ENCODE assay signal across 1 cellular context in the genomic region with DNA sequence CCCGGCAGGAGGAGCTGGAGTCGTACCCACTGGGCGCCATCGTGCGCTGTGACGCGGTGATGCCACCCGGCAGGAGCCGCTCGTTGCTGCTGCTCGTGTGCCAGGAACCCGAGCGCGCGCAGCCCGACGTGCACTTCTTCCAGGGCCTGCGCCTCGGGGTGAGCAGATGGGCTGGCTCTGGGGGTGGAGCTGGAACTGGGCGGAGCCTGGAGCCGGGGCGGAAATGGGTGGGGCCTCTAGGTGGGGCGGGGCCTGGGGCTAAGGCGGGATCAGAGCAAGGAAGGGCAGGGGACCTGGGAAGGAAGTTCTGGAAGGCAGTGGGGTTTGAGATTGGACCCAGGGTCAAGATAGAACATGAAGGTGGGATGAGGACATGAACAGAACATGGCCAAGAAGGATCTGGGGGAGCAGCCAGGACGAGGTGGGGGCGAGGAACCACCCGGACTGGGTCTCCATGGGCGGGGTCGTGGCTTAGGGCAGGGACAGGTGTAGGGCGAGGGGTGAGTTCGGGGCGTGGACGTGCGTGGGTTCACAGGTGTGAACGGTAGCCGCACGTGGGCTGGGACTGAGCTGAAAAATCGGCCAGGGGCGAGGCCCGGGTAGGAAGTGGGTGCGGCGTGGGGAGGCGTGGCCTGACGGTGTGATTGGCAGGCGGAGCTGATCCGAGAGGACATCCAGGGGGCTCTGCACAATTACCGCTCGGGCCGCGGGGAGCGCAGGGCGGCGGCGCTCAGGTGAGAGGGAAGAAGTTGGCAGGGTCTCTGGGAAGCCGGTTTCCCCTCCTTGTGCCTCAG.
TF ChIP-seq lines count a peak whose summit lies in the region.

No MANE protein-coding gene starts in this region.

TF ChIP-seq in K562, 482 proteins besides CTCF, POLR2A, EP300 and RAD21 (continued from another document and continues in another):
- TF ChIP-seq, protein P1, sequence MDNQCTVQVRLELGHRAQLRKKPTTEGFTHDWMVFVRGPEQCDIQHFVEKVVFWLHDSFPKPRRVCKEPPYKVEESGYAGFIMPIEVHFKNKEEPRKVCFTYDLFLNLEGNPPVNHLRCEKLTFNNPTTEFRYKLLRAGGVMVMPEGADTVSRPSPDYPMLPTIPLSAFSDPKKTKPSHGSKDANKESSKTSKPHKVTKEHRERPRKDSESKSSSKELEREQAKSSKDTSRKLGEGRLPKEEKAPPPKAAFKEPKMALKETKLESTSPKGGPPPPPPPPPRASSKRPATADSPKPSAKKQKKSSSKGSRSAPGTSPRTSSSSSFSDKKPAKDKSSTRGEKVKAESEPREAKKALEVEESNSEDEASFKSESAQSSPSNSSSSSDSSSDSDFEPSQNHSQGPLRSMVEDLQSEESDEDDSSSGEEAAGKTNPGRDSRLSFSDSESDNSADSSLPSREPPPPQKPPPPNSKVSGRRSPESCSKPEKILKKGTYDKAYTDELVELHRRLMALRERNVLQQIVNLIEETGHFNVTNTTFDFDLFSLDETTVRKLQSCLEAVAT (IDR thresholded peaks at IDR 0.05) = peak; percentile 59 to 73; a peak in 2 of 4 replicates
- TF ChIP-seq, protein P2, sequence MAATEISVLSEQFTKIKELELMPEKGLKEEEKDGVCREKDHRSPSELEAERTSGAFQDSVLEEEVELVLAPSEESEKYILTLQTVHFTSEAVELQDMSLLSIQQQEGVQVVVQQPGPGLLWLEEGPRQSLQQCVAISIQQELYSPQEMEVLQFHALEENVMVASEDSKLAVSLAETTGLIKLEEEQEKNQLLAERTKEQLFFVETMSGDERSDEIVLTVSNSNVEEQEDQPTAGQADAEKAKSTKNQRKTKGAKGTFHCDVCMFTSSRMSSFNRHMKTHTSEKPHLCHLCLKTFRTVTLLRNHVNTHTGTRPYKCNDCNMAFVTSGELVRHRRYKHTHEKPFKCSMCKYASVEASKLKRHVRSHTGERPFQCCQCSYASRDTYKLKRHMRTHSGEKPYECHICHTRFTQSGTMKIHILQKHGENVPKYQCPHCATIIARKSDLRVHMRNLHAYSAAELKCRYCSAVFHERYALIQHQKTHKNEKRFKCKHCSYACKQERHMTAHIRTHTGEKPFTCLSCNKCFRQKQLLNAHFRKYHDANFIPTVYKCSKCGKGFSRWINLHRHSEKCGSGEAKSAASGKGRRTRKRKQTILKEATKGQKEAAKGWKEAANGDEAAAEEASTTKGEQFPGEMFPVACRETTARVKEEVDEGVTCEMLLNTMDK (IDR thresholded peaks at IDR 0.05; ENCODE audit: borderline replicate concordance, insufficient read depth, low read depth, low read length, poor library complexity, severe bottlenecking) = peak; percentile 46
- no peak for TF ChIP-seq ZNF239 (CRISPR knock-in tag; IDR thresholded peaks at IDR 0.05)
- peak; percentile 90 for TF ChIP-seq HNRNPLL (IDR thresholded peaks at IDR 0.05; ENCODE audit: low read depth, low read length, poor library complexity, severe bottlenecking)
- peak; percentile 58; the same call in 1 of the 2 replicates for TF ChIP-seq HDAC2 (IDR thresholded peaks at IDR 0.05)
- peak in 1 of 2 experiments; percentile 75; a peak in 1 of 4 replicates for TF ChIP-seq KDM4B (IDR thresholded peaks at IDR 0.05; ENCODE audit: borderline replicate concordance in 2 of 2, low read depth in 1 of 2)
- TF ChIP-seq TCF7L2 (IDR thresholded peaks at IDR 0.05; ENCODE audit: low read depth, low read length) = no peak
- no peak for TF ChIP-seq ZNF445 (CRISPR knock-in tag; IDR thresholded peaks at IDR 0.05; ENCODE audit: low read depth)
- TF ChIP-seq, protein P3, sequence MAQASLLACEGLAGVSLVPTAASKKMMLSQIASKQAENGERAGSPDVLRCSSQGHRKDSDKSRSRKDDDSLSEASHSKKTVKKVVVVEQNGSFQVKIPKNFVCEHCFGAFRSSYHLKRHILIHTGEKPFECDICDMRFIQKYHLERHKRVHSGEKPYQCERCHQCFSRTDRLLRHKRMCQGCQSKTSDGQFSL (CRISPR knock-in tag; IDR thresholded peaks at IDR 0.05) = no peak
- TF ChIP-seq, protein P3 (tag; IDR thresholded peaks at IDR 0.05) = no peak
- no peak for TF ChIP-seq NCOA4 (IDR thresholded peaks at IDR 0.05; ENCODE audit: partially characterized antibody)
- no peak for TF ChIP-seq FOXK1 (CRISPR knock-in tag; IDR thresholded peaks at IDR 0.05; ENCODE audit: borderline replicate concordance)
- no peak for TF ChIP-seq NFXL1 (CRISPR knock-in tag; IDR thresholded peaks at IDR 0.05)
- TF ChIP-seq MYNN (IDR thresholded peaks at IDR 0.05) = 0 out of 2 replicates have a peak, but pooled peaks have one; percentile 49
- no peak for TF ChIP-seq MYNN (CRISPR knock-in tag; IDR thresholded peaks at IDR 0.05)
- peak; percentile 85 to 88 for TF ChIP-seq NRF1 (conservative IDR thresholded peaks at IDR 0.05 in 1 of 2, IDR thresholded peaks at IDR 0.05 in 1 of 2)
- TF ChIP-seq, protein P4, sequence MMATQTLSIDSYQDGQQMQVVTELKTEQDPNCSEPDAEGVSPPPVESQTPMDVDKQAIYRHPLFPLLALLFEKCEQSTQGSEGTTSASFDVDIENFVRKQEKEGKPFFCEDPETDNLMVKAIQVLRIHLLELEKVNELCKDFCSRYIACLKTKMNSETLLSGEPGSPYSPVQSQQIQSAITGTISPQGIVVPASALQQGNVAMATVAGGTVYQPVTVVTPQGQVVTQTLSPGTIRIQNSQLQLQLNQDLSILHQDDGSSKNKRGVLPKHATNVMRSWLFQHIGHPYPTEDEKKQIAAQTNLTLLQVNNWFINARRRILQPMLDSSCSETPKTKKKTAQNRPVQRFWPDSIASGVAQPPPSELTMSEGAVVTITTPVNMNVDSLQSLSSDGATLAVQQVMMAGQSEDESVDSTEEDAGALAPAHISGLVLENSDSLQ (IDR thresholded peaks at IDR 0.05) = peak; percentile 99
- TF ChIP-seq, protein P5, sequence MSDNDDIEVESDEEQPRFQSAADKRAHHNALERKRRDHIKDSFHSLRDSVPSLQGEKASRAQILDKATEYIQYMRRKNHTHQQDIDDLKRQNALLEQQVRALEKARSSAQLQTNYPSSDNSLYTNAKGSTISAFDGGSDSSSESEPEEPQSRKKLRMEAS (CRISPR knock-in tag; IDR thresholded peaks at IDR 0.05) = peak; percentile 93
- TF ChIP-seq, protein P6, sequence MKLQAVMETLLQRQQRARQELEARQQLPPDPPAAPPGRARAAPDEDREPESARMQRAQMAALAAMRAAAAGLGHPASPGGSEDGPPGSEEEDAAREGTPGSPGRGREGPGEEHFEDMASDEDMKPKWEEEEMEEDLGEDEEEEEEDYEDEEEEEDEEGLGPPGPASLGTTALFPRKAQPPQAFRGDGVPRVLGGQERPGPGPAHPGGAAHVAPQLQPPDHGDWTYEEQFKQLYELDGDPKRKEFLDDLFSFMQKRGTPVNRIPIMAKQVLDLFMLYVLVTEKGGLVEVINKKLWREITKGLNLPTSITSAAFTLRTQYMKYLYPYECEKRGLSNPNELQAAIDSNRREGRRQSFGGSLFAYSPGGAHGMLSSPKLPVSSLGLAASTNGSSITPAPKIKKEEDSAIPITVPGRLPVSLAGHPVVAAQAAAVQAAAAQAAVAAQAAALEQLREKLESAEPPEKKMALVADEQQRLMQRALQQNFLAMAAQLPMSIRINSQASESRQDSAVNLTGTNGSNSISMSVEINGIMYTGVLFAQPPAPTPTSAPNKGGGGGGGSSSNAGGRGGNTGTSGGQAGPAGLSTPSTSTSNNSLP (IDR thresholded peaks at IDR 0.05; ENCODE audit: borderline replicate concordance, low read depth, low read length) = no peak
- peak; percentile 94 for TF ChIP-seq HDGF (IDR thresholded peaks at IDR 0.05)
- TF ChIP-seq TAL1 (IDR thresholded peaks at IDR 0.05) = 0 out of 2 replicates have a peak, but pooled peaks have one; percentile 4
- 0 out of 2 replicates have a peak, but pooled peaks have one; percentile 38 for TF ChIP-seq CREM (IDR thresholded peaks at IDR 0.05; ENCODE audit: low read depth)
- no peak for TF ChIP-seq ZNF778 (CRISPR knock-in tag; IDR thresholded peaks at IDR 0.05)
- peak; percentile 72; the same call in 1 of the 2 replicates for TF ChIP-seq SAFB (IDR thresholded peaks at IDR 0.05; ENCODE audit: borderline replicate concordance, low read depth, low read length)
- TF ChIP-seq MAFF (IDR thresholded peaks at IDR 0.05; ENCODE audit: low read length) = no peak
- peak; percentile 96 for TF ChIP-seq L3MBTL2 (IDR thresholded peaks at IDR 0.05)
- TF ChIP-seq ARHGAP35 (IDR thresholded peaks at IDR 0.05; ENCODE audit: partially characterized antibody) = peak; percentile 62
- no peak for TF ChIP-seq ZKSCAN1 (IDR thresholded peaks at IDR 0.05; ENCODE audit: low read depth, low read length)
- peak; percentile 47 for TF ChIP-seq POLR2H (tag; IDR thresholded peaks at IDR 0.05; ENCODE audit: low read depth)
- peak; percentile 3; the same call in 1 of the 2 replicates for TF ChIP-seq CEBPG (CRISPR knock-in tag; IDR thresholded peaks at IDR 0.05)
- TF ChIP-seq CEBPG (tag; conservative IDR thresholded peaks at IDR 0.05 in 1 of 2, IDR thresholded peaks at IDR 0.05 in 1 of 2) = no peak
- TF ChIP-seq, protein P7, sequence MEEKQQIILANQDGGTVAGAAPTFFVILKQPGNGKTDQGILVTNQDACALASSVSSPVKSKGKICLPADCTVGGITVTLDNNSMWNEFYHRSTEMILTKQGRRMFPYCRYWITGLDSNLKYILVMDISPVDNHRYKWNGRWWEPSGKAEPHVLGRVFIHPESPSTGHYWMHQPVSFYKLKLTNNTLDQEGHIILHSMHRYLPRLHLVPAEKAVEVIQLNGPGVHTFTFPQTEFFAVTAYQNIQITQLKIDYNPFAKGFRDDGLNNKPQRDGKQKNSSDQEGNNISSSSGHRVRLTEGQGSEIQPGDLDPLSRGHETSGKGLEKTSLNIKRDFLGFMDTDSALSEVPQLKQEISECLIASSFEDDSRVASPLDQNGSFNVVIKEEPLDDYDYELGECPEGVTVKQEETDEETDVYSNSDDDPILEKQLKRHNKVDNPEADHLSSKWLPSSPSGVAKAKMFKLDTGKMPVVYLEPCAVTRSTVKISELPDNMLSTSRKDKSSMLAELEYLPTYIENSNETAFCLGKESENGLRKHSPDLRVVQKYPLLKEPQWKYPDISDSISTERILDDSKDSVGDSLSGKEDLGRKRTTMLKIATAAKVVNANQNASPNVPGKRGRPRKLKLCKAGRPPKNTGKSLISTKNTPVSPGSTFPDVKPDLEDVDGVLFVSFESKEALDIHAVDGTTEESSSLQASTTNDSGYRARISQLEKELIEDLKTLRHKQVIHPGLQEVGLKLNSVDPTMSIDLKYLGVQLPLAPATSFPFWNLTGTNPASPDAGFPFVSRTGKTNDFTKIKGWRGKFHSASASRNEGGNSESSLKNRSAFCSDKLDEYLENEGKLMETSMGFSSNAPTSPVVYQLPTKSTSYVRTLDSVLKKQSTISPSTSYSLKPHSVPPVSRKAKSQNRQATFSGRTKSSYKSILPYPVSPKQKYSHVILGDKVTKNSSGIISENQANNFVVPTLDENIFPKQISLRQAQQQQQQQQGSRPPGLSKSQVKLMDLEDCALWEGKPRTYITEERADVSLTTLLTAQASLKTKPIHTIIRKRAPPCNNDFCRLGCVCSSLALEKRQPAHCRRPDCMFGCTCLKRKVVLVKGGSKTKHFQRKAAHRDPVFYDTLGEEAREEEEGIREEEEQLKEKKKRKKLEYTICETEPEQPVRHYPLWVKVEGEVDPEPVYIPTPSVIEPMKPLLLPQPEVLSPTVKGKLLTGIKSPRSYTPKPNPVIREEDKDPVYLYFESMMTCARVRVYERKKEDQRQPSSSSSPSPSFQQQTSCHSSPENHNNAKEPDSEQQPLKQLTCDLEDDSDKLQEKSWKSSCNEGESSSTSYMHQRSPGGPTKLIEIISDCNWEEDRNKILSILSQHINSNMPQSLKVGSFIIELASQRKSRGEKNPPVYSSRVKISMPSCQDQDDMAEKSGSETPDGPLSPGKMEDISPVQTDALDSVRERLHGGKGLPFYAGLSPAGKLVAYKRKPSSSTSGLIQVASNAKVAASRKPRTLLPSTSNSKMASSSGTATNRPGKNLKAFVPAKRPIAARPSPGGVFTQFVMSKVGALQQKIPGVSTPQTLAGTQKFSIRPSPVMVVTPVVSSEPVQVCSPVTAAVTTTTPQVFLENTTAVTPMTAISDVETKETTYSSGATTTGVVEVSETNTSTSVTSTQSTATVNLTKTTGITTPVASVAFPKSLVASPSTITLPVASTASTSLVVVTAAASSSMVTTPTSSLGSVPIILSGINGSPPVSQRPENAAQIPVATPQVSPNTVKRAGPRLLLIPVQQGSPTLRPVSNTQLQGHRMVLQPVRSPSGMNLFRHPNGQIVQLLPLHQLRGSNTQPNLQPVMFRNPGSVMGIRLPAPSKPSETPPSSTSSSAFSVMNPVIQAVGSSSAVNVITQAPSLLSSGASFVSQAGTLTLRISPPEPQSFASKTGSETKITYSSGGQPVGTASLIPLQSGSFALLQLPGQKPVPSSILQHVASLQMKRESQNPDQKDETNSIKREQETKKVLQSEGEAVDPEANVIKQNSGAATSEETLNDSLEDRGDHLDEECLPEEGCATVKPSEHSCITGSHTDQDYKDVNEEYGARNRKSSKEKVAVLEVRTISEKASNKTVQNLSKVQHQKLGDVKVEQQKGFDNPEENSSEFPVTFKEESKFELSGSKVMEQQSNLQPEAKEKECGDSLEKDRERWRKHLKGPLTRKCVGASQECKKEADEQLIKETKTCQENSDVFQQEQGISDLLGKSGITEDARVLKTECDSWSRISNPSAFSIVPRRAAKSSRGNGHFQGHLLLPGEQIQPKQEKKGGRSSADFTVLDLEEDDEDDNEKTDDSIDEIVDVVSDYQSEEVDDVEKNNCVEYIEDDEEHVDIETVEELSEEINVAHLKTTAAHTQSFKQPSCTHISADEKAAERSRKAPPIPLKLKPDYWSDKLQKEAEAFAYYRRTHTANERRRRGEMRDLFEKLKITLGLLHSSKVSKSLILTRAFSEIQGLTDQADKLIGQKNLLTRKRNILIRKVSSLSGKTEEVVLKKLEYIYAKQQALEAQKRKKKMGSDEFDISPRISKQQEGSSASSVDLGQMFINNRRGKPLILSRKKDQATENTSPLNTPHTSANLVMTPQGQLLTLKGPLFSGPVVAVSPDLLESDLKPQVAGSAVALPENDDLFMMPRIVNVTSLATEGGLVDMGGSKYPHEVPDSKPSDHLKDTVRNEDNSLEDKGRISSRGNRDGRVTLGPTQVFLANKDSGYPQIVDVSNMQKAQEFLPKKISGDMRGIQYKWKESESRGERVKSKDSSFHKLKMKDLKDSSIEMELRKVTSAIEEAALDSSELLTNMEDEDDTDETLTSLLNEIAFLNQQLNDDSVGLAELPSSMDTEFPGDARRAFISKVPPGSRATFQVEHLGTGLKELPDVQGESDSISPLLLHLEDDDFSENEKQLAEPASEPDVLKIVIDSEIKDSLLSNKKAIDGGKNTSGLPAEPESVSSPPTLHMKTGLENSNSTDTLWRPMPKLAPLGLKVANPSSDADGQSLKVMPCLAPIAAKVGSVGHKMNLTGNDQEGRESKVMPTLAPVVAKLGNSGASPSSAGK (IDR thresholded peaks at IDR 0.05) = peak; percentile 96
- TF ChIP-seq, protein P8, sequence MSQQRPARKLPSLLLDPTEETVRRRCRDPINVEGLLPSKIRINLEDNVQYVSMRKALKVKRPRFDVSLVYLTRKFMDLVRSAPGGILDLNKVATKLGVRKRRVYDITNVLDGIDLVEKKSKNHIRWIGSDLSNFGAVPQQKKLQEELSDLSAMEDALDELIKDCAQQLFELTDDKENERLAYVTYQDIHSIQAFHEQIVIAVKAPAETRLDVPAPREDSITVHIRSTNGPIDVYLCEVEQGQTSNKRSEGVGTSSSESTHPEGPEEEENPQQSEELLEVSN (IDR thresholded peaks at IDR 0.05; ENCODE audit: borderline replicate concordance in 1 of 2, extremely low read depth in 1 of 2, insufficient read depth in 1 of 2, insufficient read length in 1 of 2, low read depth in 1 of 2, low read length in 1 of 2, poor library complexity in 1 of 2, severe bottlenecking in 1 of 2) = peak; percentile 84 to 91
- TF ChIP-seq SIN3A (IDR thresholded peaks at IDR 0.05; ENCODE audit: borderline replicate concordance in 2 of 2, control insufficient read depth in 1 of 2, low read depth in 2 of 2, low read length in 2 of 2) = peak; percentile 36 to 49; a peak in 2 of 4 replicates
- peak; percentile 62 for TF ChIP-seq TBP (optimal IDR thresholded peaks at IDR 0.05; ENCODE audit: low read depth, low read length)
- TF ChIP-seq SRSF9 (IDR thresholded peaks at IDR 0.05; ENCODE audit: borderline replicate concordance, low read depth, low read length) = no peak
